In the genomic region with DNA sequence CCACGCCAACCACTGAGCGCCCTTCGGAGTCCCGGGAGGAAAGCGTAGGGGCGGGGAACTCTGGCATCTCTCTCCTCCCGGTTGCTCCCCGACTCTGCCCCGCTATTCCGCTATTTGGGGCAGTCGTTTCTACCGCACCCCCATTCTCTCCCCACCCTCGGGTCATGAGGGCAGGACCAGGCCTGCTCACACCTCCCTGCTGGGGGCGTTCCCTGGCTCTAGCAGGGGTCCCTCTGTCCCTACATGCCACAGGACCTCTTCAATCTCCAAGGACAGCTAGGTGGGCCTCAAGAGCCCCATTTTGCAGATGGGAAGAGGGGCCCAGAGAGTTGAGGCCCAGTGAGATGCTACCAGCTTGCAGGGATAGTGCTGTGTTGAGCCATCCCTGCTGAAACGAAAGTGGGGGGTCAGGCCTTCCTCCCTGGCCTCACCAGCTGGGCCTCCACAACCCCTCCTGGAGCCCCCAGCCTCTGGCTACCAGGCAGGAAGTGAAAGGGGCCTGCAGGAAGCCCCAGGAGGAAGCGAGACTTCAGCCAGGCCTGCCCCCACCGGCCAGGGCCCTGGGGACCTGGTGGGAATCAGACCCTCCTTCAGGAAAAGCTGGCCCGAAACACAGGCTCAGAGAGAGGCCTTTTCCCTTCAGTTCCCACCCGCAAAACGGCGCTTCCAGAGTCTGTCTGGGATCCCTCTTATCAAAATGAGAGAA, we compare ENCODE assay signal across 9 cellular contexts. TPM values are rescaled to one million over a fixed set of nuclear protein-coding genes. Genes with fewer than 3 reads are reported as not detected.
A peak's percentile ranks its signal among the peaks of the same experiment; 100 is the strongest.
DNase-seq lines count a peak whose midpoint lies in the region; ATAC-seq and TF ChIP-seq lines count a peak whose summit lies in the region.
"Had no signal": no experiment of that assay in that cellular context is flagged by ENCODE, and none has a peak within 500 bp of the region (broad histone marks: within the 10 kb centered on the region; RNA-seq: fewer than 3 reads in every experiment).

No MANE protein-coding gene starts in this region.

- ATAC-seq in GM18861 (IDR thresholded peaks at IDR 0.05; ENCODE audit: unreplicated experiment) (peak; percentile 16), HG02642 (IDR thresholded peaks at IDR 0.05; ENCODE audit: poor library complexity, unreplicated experiment) (peak; percentile 15), HG03565 (IDR thresholded peaks at IDR 0.05; ENCODE audit: unreplicated experiment) (no peak), foreskin keratinocyte (no peak)

- H3K4me1 ChIP-seq in ascending aorta = peaks cover 0 to 9% of the 10 kb centered on the region in 2 donors
- H3K4me1 ChIP-seq in prostate gland (replicated peaks) = no peaks in the 10 kb centered on the region
- no peaks in the 10 kb centered on the region for H3K4me1 ChIP-seq in foreskin keratinocyte

- H3K27me3 ChIP-seq in ascending aorta (peaks cover 6% of the 10 kb centered on the region), prostate gland (replicated peaks; ENCODE audit: insufficient read depth) (no peaks in the 10 kb centered on the region), foreskin keratinocyte (peaks cover 32% of the 10 kb centered on the region)

- H3K4me3 ChIP-seq in ascending aorta (peak overlapping the region; percentile 47 to 72), prostate gland (peak overlapping the region; percentile 37 to 39)

- no peak for TF ChIP-seq POLR2A in prostate gland (IDR thresholded peaks at IDR 0.05)

- H3K27ac ChIP-seq in ascending aorta (no peak overlapping the region), prostate gland (no peak overlapping the region), foreskin keratinocyte (no peak overlapping the region)
- H3K27ac ChIP-seq: HL-60 had no signal

- TF ChIP-seq CTCF in ascending aorta (IDR thresholded peaks at IDR 0.05) = no peak
- TF ChIP-seq CTCF in prostate gland (IDR thresholded peaks at IDR 0.05) = no peak
- no peak for TF ChIP-seq CTCF in foreskin keratinocyte (conservative IDR thresholded peaks at IDR 0.05)

- H3K36me3 ChIP-seq in ascending aorta = no peaks in the 10 kb centered on the region
- no peaks in the 10 kb centered on the region for H3K36me3 ChIP-seq in prostate gland

- H3K9me3 ChIP-seq in ascending aorta (no peaks in the 10 kb centered on the region), prostate gland (no peaks in the 10 kb centered on the region)

- intact Hi-C loops in ascending aorta (cut with DNase I) (no loop called here), prostate gland (cut with DNase I) (no loop called here)

- 63% methylated on average over 21 of the region's 21 CpGs for WGBS in prostate gland

- DNase-seq in ascending aorta (ENCODE audit: low spot score in 2 of 2) (no peak), prostate gland (ENCODE audit: low spot score) (no peak), DMS53 (lab: John Stamatoyannopoulos, UW) (no peak), foreskin keratinocyte (no peak), NCI-H82 (lab: John Stamatoyannopoulos, UW) (no peak)

RNA-seq across cellular contexts. Expression of a gene that starts 5.5 kb away (rescaled TPM):
- total RNA-seq in ascending aorta (not detected), prostate gland (not detected), foreskin keratinocyte (not detected in 2 replicates)
- not detected in 2 replicates for polyA plus RNA-seq in foreskin keratinocyte

RNA-seq across cellular contexts. Expression of a gene that starts 6.2 kb away (rescaled TPM):
- total RNA-seq in ascending aorta (not detected), prostate gland (under 1 TPM; 0.17 to 0.36 TPM), foreskin keratinocyte (0.11 and 0.17 TPM in 2 replicates)
- polyA plus RNA-seq in foreskin keratinocyte = 0.09 and 0.11 TPM in 2 replicates

RNA-seq across cellular contexts. Expression of a gene that starts 26.5 kb away (rescaled TPM):
- total RNA-seq in ascending aorta = not detected
- total RNA-seq in prostate gland = 10 to 100 TPM; 10.3 to 10.8 TPM
- total RNA-seq in foreskin keratinocyte = 29.0 and 33.2 TPM in 2 replicates
- polyA plus RNA-seq in foreskin keratinocyte = 42.3 and 45.6 TPM in 2 replicates

RNA-seq across cellular contexts. Expression of a gene that starts 48.8 kb away (rescaled TPM):
- not detected for total RNA-seq in ascending aorta
- 1 to 10 TPM in 1 of 2 donors, under 1 TPM in 1; 0.46 to 2.3 TPM for total RNA-seq in prostate gland
- 0.03 and 0.11 TPM in 2 replicates for total RNA-seq in foreskin keratinocyte
- 0.06 TPM in 2 replicates for polyA plus RNA-seq in foreskin keratinocyte

Comparison
In these comparisons a context has a peak if more than half of its experiments do, and no peak if none do; other contexts are left out.
1. ATAC-seq: peak in GM18861 (single experiment) and HG02642 (single experiment); none in HG03565 (single experiment) and foreskin keratinocyte (single experiment).
2. RNA of a gene that starts 26.5 kb away (total RNA-seq): 29.0 to 33.2 TPM in foreskin keratinocyte and 10.3 to 10.8 TPM in prostate gland; not detected in ascending aorta (single experiment); every median in the first group is over 10 times any median in the second.